In the genomic region with DNA sequence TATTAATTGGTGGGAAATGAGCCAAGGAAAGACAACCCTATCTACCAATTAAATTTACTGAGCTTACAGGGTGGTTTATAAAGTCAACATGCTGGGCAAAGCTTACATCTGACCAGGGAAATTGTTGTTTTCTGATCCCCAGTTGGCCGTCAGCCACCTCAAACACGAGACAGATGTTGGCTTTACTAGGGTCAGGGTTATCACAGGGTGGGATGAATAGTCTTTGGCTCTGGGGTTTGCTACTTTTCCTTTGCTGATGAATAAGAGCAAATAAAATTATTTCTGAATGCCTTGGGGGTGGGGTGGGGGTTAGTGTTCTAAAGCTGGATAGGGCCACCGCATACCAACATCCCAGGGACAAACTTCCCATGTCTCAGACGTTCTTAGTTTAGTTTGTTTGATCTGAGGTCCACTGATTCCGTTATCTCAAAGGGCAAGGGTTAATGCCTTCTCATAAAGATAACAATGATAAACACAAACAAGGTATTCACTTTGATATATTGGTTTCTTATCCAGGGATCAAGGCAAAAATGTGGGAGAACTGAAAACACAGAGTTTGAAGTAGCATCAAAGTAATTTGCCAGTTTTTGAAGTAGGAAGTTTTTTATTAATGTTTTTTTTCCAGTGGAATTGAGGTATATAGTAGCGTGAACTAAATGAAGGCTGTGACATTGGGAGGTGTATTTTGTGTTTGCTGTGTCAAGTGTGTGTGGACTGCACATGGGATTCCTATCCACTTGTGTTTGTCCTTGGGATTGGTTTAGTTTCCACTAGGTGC, we compare ENCODE assay signal across 10 cellular contexts.
A peak's percentile ranks its signal among the peaks of the same experiment; 100 is the strongest.
DNase-seq lines count a peak whose midpoint lies in the region; TF ChIP-seq lines count a peak whose summit lies in the region.
"Had no signal": no experiment of that assay in that cellular context is flagged by ENCODE, and none has a peak within 500 bp of the region (broad histone marks: within the 10 kb centered on the region; RNA-seq: fewer than 3 reads in every experiment).

No MANE protein-coding gene starts in this region.

- no peak overlapping the region for H3K4me3 ChIP-seq in endodermal cell (ENCODE audit: low read length)
- H3K4me3 ChIP-seq in right atrium auricular region = no peak overlapping the region

- H3K9me3 Mint-ChIP-seq in HFFc6 (no peaks in the 10 kb centered on the region), endodermal cell (no peaks in the 10 kb centered on the region), progenitor cell of endocrine pancreas (ENCODE audit: low read depth) (peaks cover 13% of the 10 kb centered on the region)
- H3K9me3 Mint-ChIP-seq: activated CD4-positive, alpha-beta memory T cell treated with anti-CD3 and anti-CD28 coated beads for 36 hours had no signal

- H3K9ac ChIP-seq in endodermal cell (ENCODE audit: extremely low read depth, low read length, poor library complexity, severe bottlenecking) = no peak overlapping the region

- TF ChIP-seq CTCF in HFFc6 (IDR thresholded peaks at IDR 0.05) = no peak
- TF ChIP-seq CTCF in endodermal cell (conservative IDR thresholded peaks at IDR 0.05) = no peak
- no peak for TF ChIP-seq CTCF in progenitor cell of endocrine pancreas (IDR thresholded peaks at IDR 0.05; ENCODE audit: unreplicated experiment)
- no peak for TF ChIP-seq CTCF in right atrium auricular region (IDR thresholded peaks at IDR 0.05)

- DNase-seq in HFFc6 (no peak), NCI-H748 treated with DMSO at 0.1 percent for 48 hours (lab: John Stamatoyannopoulos, UW) (peak; percentile 98), endodermal cell (no peak), progenitor cell of endocrine pancreas (ENCODE audit: low spot score, unreplicated experiment) (no peak), GOT3 (lab: John Stamatoyannopoulos, UW) (no peak), iPS-NIHi11 (ENCODE audit: low spot score) (no peak), right atrium auricular region (ENCODE audit: low spot score) (no peak)
- DNase-seq: activated CD4-positive, alpha-beta memory T cell treated with anti-CD3 and anti-CD28 coated beads for 36 hours; Right ventricle myocardium superior had no signal

- H3K27ac ChIP-seq in endodermal cell (ENCODE audit: low read depth, low read length) (no peak overlapping the region), right atrium auricular region (no peak overlapping the region)

- H3K36me3 Mint-ChIP-seq in HFFc6 (ENCODE audit: low read depth) = peaks cover 6% of the 10 kb centered on the region; the same call in 1 of the 2 replicates
- H3K36me3 Mint-ChIP-seq in endodermal cell (ENCODE audit: low read depth) = no peaks in the 10 kb centered on the region
- H3K36me3 Mint-ChIP-seq in progenitor cell of endocrine pancreas (ENCODE audit: insufficient read depth) = no peaks in the 10 kb centered on the region
- H3K36me3 Mint-ChIP-seq: activated CD4-positive, alpha-beta memory T cell treated with anti-CD3 and anti-CD28 coated beads for 36 hours had no signal

- H3K4me3 Mint-ChIP-seq in HFFc6 = no peak overlapping the region
- peak overlapping the region; percentile 25 for H3K4me3 Mint-ChIP-seq in endodermal cell
- peak overlapping the region; percentile 1 for H3K4me3 Mint-ChIP-seq in progenitor cell of endocrine pancreas (ENCODE audit: low read depth)
- H3K4me3 Mint-ChIP-seq: activated CD4-positive, alpha-beta memory T cell treated with anti-CD3 and anti-CD28 coated beads for 36 hours; neural crest cell had no signal

- H3K4me1 ChIP-seq in endodermal cell (ENCODE audit: control insufficient read depth, insufficient read depth, low read length) (peaks cover 10% of the 10 kb centered on the region), right atrium auricular region (no peaks in the 10 kb centered on the region)

- H3K4me1 Mint-ChIP-seq in HFFc6 (ENCODE audit: low read depth) (peaks cover 47% of the 10 kb centered on the region), endodermal cell (peaks cover 34% of the 10 kb centered on the region), progenitor cell of endocrine pancreas (ENCODE audit: low read depth) (peaks cover 48% of the 10 kb centered on the region)

- WGBS in endodermal cell (ENCODE audit: insufficient coverage in 1 of 2, insufficient read length in 1 of 2), 2 experiments = 61% methylated on average over 6 of the region's 6 CpGs; no CpG with 5 or more reads in 1 of the 2 experiments

- no peaks in the 10 kb centered on the region for H3K27me3 ChIP-seq in endodermal cell (ENCODE audit: control insufficient read depth, insufficient read depth, low read length, poor library complexity, severe bottlenecking)
- no peaks in the 10 kb centered on the region for H3K27me3 ChIP-seq in right atrium auricular region

- H3K9me3 ChIP-seq in endodermal cell (ENCODE audit: control insufficient read depth, low read length) (no peaks in the 10 kb centered on the region), right atrium auricular region (no peaks in the 10 kb centered on the region)

- H3K36me3 ChIP-seq in endodermal cell (ENCODE audit: control insufficient read depth, insufficient read depth, low read length) (no peaks in the 10 kb centered on the region), right atrium auricular region (no peaks in the 10 kb centered on the region)

- peaks cover 3% of the 10 kb centered on the region for H3K27me3 Mint-ChIP-seq in HFFc6 (ENCODE audit: insufficient read depth)
- H3K27me3 Mint-ChIP-seq in endodermal cell (ENCODE audit: insufficient read depth) = peaks cover 26% of the 10 kb centered on the region
- H3K27me3 Mint-ChIP-seq in progenitor cell of endocrine pancreas = peaks cover 8% of the 10 kb centered on the region
- H3K27me3 Mint-ChIP-seq: activated CD4-positive, alpha-beta memory T cell treated with anti-CD3 and anti-CD28 coated beads for 36 hours had no signal

- peak overlapping the region; percentile 14; the same call in 1 of the 2 replicates for H3K27ac Mint-ChIP-seq in HFFc6
- H3K27ac Mint-ChIP-seq in endodermal cell = no peak overlapping the region
- H3K27ac Mint-ChIP-seq in progenitor cell of endocrine pancreas = peak overlapping the region; percentile 58
- H3K27ac Mint-ChIP-seq: activated CD4-positive, alpha-beta memory T cell treated with anti-CD3 and anti-CD28 coated beads for 36 hours had no signal
